8 cellular contexts compared by ENCODE assay signal in the genomic region with DNA sequence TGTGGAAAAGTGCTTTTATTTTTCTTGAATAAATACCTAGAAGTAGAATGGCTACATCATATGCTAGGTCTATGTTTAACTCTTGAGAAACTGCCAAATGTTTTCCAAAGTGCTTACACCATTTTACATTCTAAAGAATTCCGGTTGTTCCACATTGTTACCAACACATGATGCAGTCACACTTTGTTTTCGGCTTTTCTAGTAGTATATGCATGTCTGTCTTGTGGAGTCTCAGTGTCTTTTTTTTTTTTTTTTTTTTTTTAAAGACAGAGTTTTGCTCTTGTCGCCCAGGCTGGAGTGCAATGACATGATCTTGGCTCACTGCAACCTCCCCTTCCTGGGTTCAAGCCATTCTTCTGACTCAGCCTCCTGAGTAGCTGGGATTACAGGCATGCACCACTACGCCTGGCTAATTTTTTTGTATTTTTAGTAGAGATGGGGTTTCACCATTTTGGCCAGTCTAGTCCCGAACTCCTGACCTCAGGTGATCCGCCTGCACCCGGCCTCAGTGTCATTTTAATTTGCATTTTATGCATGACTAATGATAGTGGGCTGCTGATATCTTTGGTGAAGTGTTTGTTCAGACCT. TPM values are rescaled to one million over a fixed set of nuclear protein-coding genes. Genes with fewer than 3 reads are reported as not detected.
DNase-seq lines count a peak whose midpoint lies in the region; ATAC-seq, FAIRE-seq and TF ChIP-seq lines count a peak whose summit lies in the region.
"Not testable (repeated sequence)": the region's sequence is repeated elsewhere in the genome, so short reads cannot be mapped to it uniquely, and the experiment has no call there.

No MANE protein-coding gene starts in this region.

- H3K27ac ChIP-seq in A549, result peak overlapping the region in 1 of 2 experiments; percentile 59; a peak in 3 of 6 replicates
- not testable (repeated sequence) for H3K27ac ChIP-seq in mammary epithelial cell (ENCODE audit: insufficient read depth, low read depth, low read length)

- not testable (repeated sequence) for H3K9me3 ChIP-seq in A549; mammary epithelial cell (replicated peaks; ENCODE audit: insufficient read depth, low read length)

- DNase-seq in A549 (ENCODE audit: low read depth in 1 of 2, low spot score in 1 of 2); GM12891 (ENCODE audit: insufficient read length, low spot score): not testable (repeated sequence)
- DNase-seq in LHCN-M2 (ENCODE audit: low read depth) (peak; percentile 39), mammary epithelial cell (peak; percentile 24), fibroblast of mammary gland (ENCODE audit: low read depth) (peak; percentile 69), inferior parietal cortex (ENCODE audit: extremely low spot score) (peak; percentile 37), retinal pigment epithelial cell (ENCODE audit: low read depth) (peak; percentile 15)

- TF ChIP-seq RAD21 in A549 (conservative IDR thresholded peaks at IDR 0.05 in 1 of 2, IDR thresholded peaks at IDR 0.05 in 1 of 2), result not testable (repeated sequence)

- dilution Hi-C loops in mammary epithelial cell (cut with HindIII; ENCODE audit: low sequenced_read_pairs), result not testable (repeated sequence)

- intact Hi-C loops in mammary epithelial cell (cut with micrococcal nuclease), result loop anchor here (5.0 kb wide), 1 partner anchor 46 kb away; the partner anchor contains the start of gene AGFG1

- not testable (repeated sequence) for H3K27me3 ChIP-seq in mammary epithelial cell (ENCODE audit: insufficient read depth, low read length)

- not testable (repeated sequence) for TF ChIP-seq CTCF in A549 (IDR thresholded peaks at IDR 0.05); mammary epithelial cell (conservative IDR thresholded peaks at IDR 0.05 in 1 of 2, IDR thresholded peaks at IDR 0.05 in 1 of 2; ENCODE audit: extremely low read depth in 1 of 2, insufficient read depth in 1 of 2, low read depth in 1 of 2, low read length in 2 of 2); fibroblast of mammary gland (conservative IDR thresholded peaks at IDR 0.05; ENCODE audit: control insufficient read depth, insufficient read depth, low read depth, low read length); retinal pigment epithelial cell (conservative IDR thresholded peaks at IDR 0.05; ENCODE audit: low read depth, low read length)

- ATAC-seq in A549 (peak in 1 of 2 experiments; percentile 30; a peak in 3 of 6 replicates), SK-N-SH treated with all-trans-retinoic acid at 6 μM for 48 hours (peak; percentile 71)

- H3K9ac ChIP-seq in mammary epithelial cell (ENCODE audit: insufficient read depth, low read length), result not testable (repeated sequence)

- CTCF ChIA-PET in A549 (lab: Yijun Ruan, JAX), result interaction anchor here (0.7 to 1.1 kb wide), 2 partner anchors 13 to 432 kb away, joined by 3 to 4 read pairs; no protein-coding TSS in a partner anchor
- CTCF ChIA-PET in mammary epithelial cell (lab: Charles Lee; ENCODE audit: low non-redundant PET), result not testable (repeated sequence)

- not testable (repeated sequence) for BruUV-seq in mammary epithelial cell (replicated peaks; lab: Mats Ljungman, UMichigan)

- not testable (repeated sequence) for H4K20me1 ChIP-seq in mammary epithelial cell (ENCODE audit: insufficient read depth, low read length)

- H3K4me2 ChIP-seq in A549, result peak overlapping the region; percentile 19
- not testable (repeated sequence) for H3K4me2 ChIP-seq in mammary epithelial cell (ENCODE audit: insufficient read depth, low read depth, low read length)

- H3K79me2 ChIP-seq in mammary epithelial cell (ENCODE audit: insufficient read depth, low read length), result peaks cover 97% of the 10 kb centered on the region

- TF ChIP-seq POLR2A in A549 (IDR thresholded peaks at IDR 0.05; ENCODE audit: low read length); GM12891 (IDR thresholded peaks at IDR 0.05; ENCODE audit: low read depth, low read length): not testable (repeated sequence)

- H3K36me3 ChIP-seq in mammary epithelial cell (ENCODE audit: insufficient read depth, low read length), result not testable (repeated sequence)

- in situ Hi-C loops in mammary epithelial cell (cut with MboI; ENCODE audit: low sequenced_read_pairs in 2 of 2), result not testable (repeated sequence)

- H3K4me1 ChIP-seq in A549, result peaks cover 81% of the 10 kb centered on the region
- not testable (repeated sequence) for H3K4me1 ChIP-seq in mammary epithelial cell (ENCODE audit: insufficient read depth, low read length)

- 49% methylated on average over 7 of the region's 7 CpGs for WGBS in A549 (ENCODE audit: missing lambda C conversion rate)
- WGBS in mammary epithelial cell (ENCODE audit: low coverage, missing lambda C conversion rate), result 74% methylated on average over 7 of the region's 7 CpGs

- not testable (repeated sequence) for TF ChIP-seq EP300 in A549 (IDR thresholded peaks at IDR 0.05)

- FAIRE-seq in A549 (lab: Jason Lieb, UNC), result not testable (repeated sequence)
- FAIRE-seq in GM12891 (lab: Jason Lieb, UNC), result peak; percentile 13

- H2AFZ ChIP-seq in mammary epithelial cell (ENCODE audit: low read depth, low read length), result not testable (repeated sequence)

- H3K4me3 ChIP-seq in A549; mammary epithelial cell (replicated peaks in 1 of 3; ENCODE audit: insufficient read depth in 1 of 3, low read depth in 2 of 3, low read length in 3 of 3); fibroblast of mammary gland (ENCODE audit: control insufficient read depth, low read depth, low read length); retinal pigment epithelial cell (ENCODE audit: low read length): not testable (repeated sequence)

- POLR2A ChIA-PET in A549 (lab: Yijun Ruan, JAX), result not testable (repeated sequence)

RNA-seq across cellular contexts. Expression of gene AGFG1, which starts 46.4 kb away (rescaled TPM):
- 384 and 415 TPM in 2 replicates for polyA plus RNA-seq in A549 (2011; rRNA removed)
- polyA plus RNA-seq in A549 (2012; cell fraction: cytosol; rRNA removed), result 107 and 152 TPM in 2 replicates
- 116 and 183 TPM in 2 replicates for polyA plus RNA-seq in A549 (2012; cell fraction: nucleus; rRNA removed)
- polyA plus RNA-seq in A549 (2017; fragmentation: RNase III; extraction: RNeasy Plus Mini Kit Qiagen cat#74134 plus additional on column Dnase treatment), result 96.9 to 104 TPM (median 100 TPM) in 3 replicates
- 677 and 730 TPM in 2 replicates for polyA minus RNA-seq in A549 (2011; rRNA and poly(A)+ RNA removed)
- polyA plus RNA-seq in GM12891 (2012; ENCODE audit: low read depth, missing spikeins), result 46.8 TPM
- 63.1 and 97.9 TPM in 2 replicates for total RNA-seq in LHCN-M2 (2014; rRNA removed)
- 40.9 TPM for polyA plus RNA-seq in LHCN-M2 (2012)
- total RNA-seq in mammary epithelial cell, result 100 to 1,000 TPM in 1 of 2 donors, 10 to 100 TPM in 1; 92.2 to 108 TPM
- polyA plus RNA-seq in mammary epithelial cell, result 122 TPM
- 140 TPM for polyA minus RNA-seq in mammary epithelial cell
